In the genomic region with DNA sequence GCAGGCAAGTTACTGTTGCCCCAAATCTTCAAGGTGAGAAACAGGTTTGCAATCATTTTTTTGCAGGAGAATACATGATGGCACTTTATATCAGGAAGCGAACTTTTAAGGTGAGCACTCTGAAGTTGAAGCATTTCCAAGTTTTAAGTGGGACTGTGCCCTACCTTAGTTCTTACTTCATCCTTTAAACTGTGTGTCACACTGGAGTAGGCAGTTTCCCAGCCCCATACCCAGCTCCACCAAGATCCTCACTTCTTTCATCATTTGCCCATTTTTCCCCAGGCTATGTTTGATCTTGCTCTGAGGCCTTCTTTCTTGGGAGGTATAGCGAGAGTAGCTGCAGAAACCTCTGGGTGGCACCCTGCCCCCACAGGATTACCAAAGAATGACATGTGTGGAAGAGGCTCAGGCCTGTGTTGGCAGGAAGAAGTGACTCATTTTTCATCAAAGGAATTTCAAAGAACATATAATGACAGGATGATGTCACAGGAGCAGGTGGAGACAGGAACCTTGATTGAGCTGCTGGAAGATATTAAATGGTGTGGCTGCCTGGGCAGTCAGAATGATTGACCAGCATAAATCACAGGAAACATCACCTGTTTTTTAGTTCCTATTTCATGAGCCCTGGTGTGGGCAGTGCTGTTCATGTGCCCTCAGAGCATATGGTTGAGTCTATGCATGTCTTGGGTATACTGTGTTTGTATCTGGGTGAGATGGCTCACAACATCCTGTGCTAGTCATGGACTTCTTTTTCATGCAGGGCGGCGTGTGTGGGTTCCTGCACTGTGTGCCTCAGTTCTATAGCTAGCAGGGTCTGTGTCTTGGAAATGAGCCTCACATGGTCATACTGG, we compare ENCODE assay signal across 8 cellular contexts. TPM values are rescaled to one million over a fixed set of nuclear protein-coding genes. Genes with fewer than 3 reads are reported as not detected.
DNase-seq lines count a peak whose midpoint lies in the region; ATAC-seq and TF ChIP-seq lines count a peak whose summit lies in the region.

No MANE protein-coding gene starts in this region.

- WGBS in hepatocyte (ENCODE audit: low lambda C conversion rate, missing lambda C conversion rate): 84% methylated on average over 4 of the region's 4 CpGs

- H3K27me3 Mint-ChIP-seq in activated naive CD8-positive, alpha-beta T cell: no peaks in the 10 kb centered on the region

- peak overlapping the region; percentile 97 for H3K27ac Mint-ChIP-seq in activated naive CD8-positive, alpha-beta T cell

- peaks cover 46% of the 10 kb centered on the region for H3K4me1 Mint-ChIP-seq in activated naive CD8-positive, alpha-beta T cell (ENCODE audit: low read depth)

- H3K36me3 ChIP-seq in hepatocyte (replicated peaks; ENCODE audit: insufficient read depth, low read depth): no peaks in the 10 kb centered on the region

- peaks cover 17% of the 10 kb centered on the region for H3K4me1 ChIP-seq in hepatocyte (ENCODE audit: insufficient read depth)

- no peaks in the 10 kb centered on the region for H4K20me1 ChIP-seq in hepatocyte (ENCODE audit: insufficient read depth, poor library complexity, severe bottlenecking)

- peaks cover 79% of the 10 kb centered on the region for H3K79me2 ChIP-seq in hepatocyte

- no peak overlapping the region for H3K4me2 ChIP-seq in hepatocyte

- no peak overlapping the region for H2AFZ ChIP-seq in hepatocyte

- peak overlapping the region; percentile 80 for H3K4me3 Mint-ChIP-seq in activated naive CD8-positive, alpha-beta T cell

- no peaks in the 10 kb centered on the region for H3K36me3 Mint-ChIP-seq in activated naive CD8-positive, alpha-beta T cell

- DNase-seq in NCI-H1105 treated with DMSO at 0.1 percent for 48 hours (lab: John Stamatoyannopoulos, UW): peak; percentile 34
- no peak for DNase-seq in NCI-H1105 (lab: John Stamatoyannopoulos, UW)
- DNase-seq in LNCaP clone FGC (ENCODE audit: low read depth): no peak
- peak; percentile 89 to 96 for DNase-seq in SW 1271 (lab: John Stamatoyannopoulos, UW)
- peak; percentile 89 for DNase-seq in hepatocyte (ENCODE audit: low spot score)
- DNase-seq in stimulated activated CD4-positive, alpha-beta T cell treated with anti-CD3 and anti-CD28 coated beads, Interleukin-1b, Interleukin-23, amount 100 ng/mL, for 1 hour (ENCODE audit: low read depth in 2 of 2): peak; percentile 46 to 68

- no peak for ATAC-seq in HG03159 (IDR thresholded peaks at IDR 0.05; ENCODE audit: unreplicated experiment)

- H3K27ac ChIP-seq in hepatocyte: peak overlapping the region; percentile 88

- H3K9me3 ChIP-seq in hepatocyte (ENCODE audit: low read depth): no peaks in the 10 kb centered on the region

- H3K27me3 ChIP-seq in hepatocyte: no peaks in the 10 kb centered on the region

- H3K4me3 ChIP-seq in LNCaP clone FGC (ENCODE audit: low read depth, low read length): no peak overlapping the region
- no peak overlapping the region for H3K4me3 ChIP-seq in hepatocyte

- peak; percentile 23; the same call in 1 of the 2 replicates for TF ChIP-seq CTCF in LNCaP clone FGC (IDR thresholded peaks at IDR 0.05; ENCODE audit: control insufficient read depth, extremely low read depth, insufficient read depth)
- peak; percentile 39 for TF ChIP-seq CTCF in hepatocyte (IDR thresholded peaks at IDR 0.05; ENCODE audit: poor library complexity)

- no peaks in the 10 kb centered on the region for H3K9me3 Mint-ChIP-seq in activated naive CD8-positive, alpha-beta T cell (ENCODE audit: low read depth)

- no peaks in the 10 kb centered on the region for H3K9me2 ChIP-seq in hepatocyte (replicated peaks; ENCODE audit: insufficient read depth)

RNA-seq across cellular contexts. Expression of gene MACF1, which starts 20.8 kb away (rescaled TPM):
- total RNA-seq in hepatocyte: 136 TPM in 2 replicates
- polyA plus RNA-seq in hepatocyte: 47.1 and 60.1 TPM in 2 replicates

Comparison
In these comparisons a context has a peak if more than half of its experiments do, and no peak if none do; other contexts are left out.
1. DNase-seq: peak in NCI-H1105 treated with DMSO at 0.1 percent for 48 hours (single experiment), SW 1271 (2 of 2), hepatocyte (single experiment) and stimulated activated CD4-positive, alpha-beta T cell treated with anti-CD3 and anti-CD28 coated beads, Interleukin-1b, Interleukin-23, amount 100 ng/mL, for 1 hour (2 of 2); none in NCI-H1105 (single experiment) and LNCaP clone FGC (single experiment).